Comparison of ENCODE assay signal across 25 cellular contexts in genomic region chr10:112442063-112442462, GRCh38. TPM values are rescaled to one million over a fixed set of nuclear protein-coding genes. Genes with fewer than 3 reads are reported as not detected.
DNase-seq lines count a peak whose midpoint lies in the region; ATAC-seq and TF ChIP-seq lines count a peak whose summit lies in the region.
"Had no signal": no experiment of that assay in that cellular context is flagged by ENCODE, and none has a peak within 500 bp of the region (broad histone marks: within the 10 kb centered on the region; RNA-seq: fewer than 3 reads in every experiment).

No MANE protein-coding gene starts in this region.

- H3K27me3 Mint-ChIP-seq in activated T-cell treated with anti-CD3 and anti-CD28 coated beads, Interleukin-2, amount 50 U/mL, for 24 hours: no peaks in the 10 kb centered on the region
- H3K27me3 Mint-ChIP-seq in activated T-helper 1 cell treated with anti-CD3 and anti-CD28 coated beads, Interleukin-12 subunit alpha, Interleukin-12 subunit beta, Interleukin-2, Interleukin-4 antibody, amounts not matched to agents 30 ng/mL and 10 ng/mL and 1 ng/mL, durations not matched to agents 14 hours and 24 hours and 36 hours (ENCODE audit: insufficient read depth): no peaks in the 10 kb centered on the region
- H3K27me3 Mint-ChIP-seq in neural progenitor cell (ENCODE audit: insufficient read depth, low read depth): no peaks in the 10 kb centered on the region
- no peaks in the 10 kb centered on the region for H3K27me3 Mint-ChIP-seq in type B pancreatic cell

- H3K9ac ChIP-seq in neural progenitor cell: peak overlapping the region; percentile 19

- no peak overlapping the region for H3K4me2 ChIP-seq in neural progenitor cell

- no peak overlapping the region for H2AFZ ChIP-seq in neural progenitor cell (replicated peaks)

- peaks cover 28% of the 10 kb centered on the region for H3K79me2 ChIP-seq in neural progenitor cell (ENCODE audit: low read depth)

- no peaks in the 10 kb centered on the region for H3K27me3 ChIP-seq in neural progenitor cell
- no peaks in the 10 kb centered on the region for H3K27me3 ChIP-seq in HAP-1 (ENCODE audit: low read depth)
- H3K27me3 ChIP-seq: BE2C, colonic mucosa, left lung, tibial artery had no signal

- peak; percentile 28 for ATAC-seq in HG02981 (IDR thresholded peaks at IDR 0.05; ENCODE audit: unreplicated experiment)
- ATAC-seq: K562, left lung had no signal

- H3K27ac Mint-ChIP-seq in activated T-cell treated with anti-CD3 and anti-CD28 coated beads, Interleukin-2, amount 50 U/mL, for 24 hours: peak overlapping the region; percentile 72
- peak overlapping the region; percentile 26 for H3K27ac Mint-ChIP-seq in activated T-helper 1 cell treated with anti-CD3 and anti-CD28 coated beads, Interleukin-12 subunit alpha, Interleukin-12 subunit beta, Interleukin-2, Interleukin-4 antibody, amounts not matched to agents 30 ng/mL and 10 ng/mL and 1 ng/mL, durations not matched to agents 14 hours and 24 hours and 36 hours
- H3K27ac Mint-ChIP-seq in neural progenitor cell (no peak overlapping the region), type B pancreatic cell (no peak overlapping the region)

- peaks cover 89% of the 10 kb centered on the region for H3K36me3 Mint-ChIP-seq in activated T-cell treated with anti-CD3 and anti-CD28 coated beads, Interleukin-2, amount 50 U/mL, for 24 hours (ENCODE audit: low read depth)
- H3K36me3 Mint-ChIP-seq in activated T-helper 1 cell treated with anti-CD3 and anti-CD28 coated beads, Interleukin-12 subunit alpha, Interleukin-12 subunit beta, Interleukin-2, Interleukin-4 antibody, amounts not matched to agents 30 ng/mL and 10 ng/mL and 1 ng/mL, durations not matched to agents 14 hours and 24 hours and 36 hours (ENCODE audit: low read depth): peaks cover 36% of the 10 kb centered on the region
- peaks cover 6% of the 10 kb centered on the region for H3K36me3 Mint-ChIP-seq in neural progenitor cell
- peaks cover 9% of the 10 kb centered on the region for H3K36me3 Mint-ChIP-seq in type B pancreatic cell

- in situ Hi-C loops in HAP-1 (cut with MboI; ENCODE audit: low sequenced_read_pairs): no loop called here

- H3F3A ChIP-seq in neural progenitor cell (ENCODE audit: low read depth): peaks cover 7% of the 10 kb centered on the region

- no peak for DNase-seq in activated T-cell treated with anti-CD3 and anti-CD28 coated beads, Interleukin-2, amount 50 U/mL, for 24 hours
- no peak for DNase-seq in activated T-cell treated with anti-CD3 and anti-CD28 coated beads, Interleukin-2, amount 50 U/mL, for 48 hours
- DNase-seq in activated T-helper 1 cell treated with anti-CD3 and anti-CD28 coated beads, Interleukin-12 subunit alpha, Interleukin-12 subunit beta, Interleukin-2, Interleukin-4 antibody, amounts not matched to agents 30 ng/mL and 10 ng/mL and 1 ng/mL, durations not matched to agents 14 hours and 24 hours and 36 hours (ENCODE audit: low spot score): no peak
- no peak for DNase-seq in neural progenitor cell (ENCODE audit: low spot score)
- DNase-seq in type B pancreatic cell (ENCODE audit: extremely low spot score, unreplicated experiment): no peak
- no peak for DNase-seq in HAP-1 (ENCODE audit: low spot score in 2 of 2)
- DNase-seq in GM20000 (ENCODE audit: low spot score): no peak
- DNase-seq: activated CD8-positive, alpha-beta memory T cell treated with anti-CD3 and anti-CD28 coated beads, Interleukin-2, amount 50 U/mL, for 48 hours; activated gamma-delta T cell treated with Interleukin-2 at 50 U/mL for 16 hours; aorta; BE2C; colonic mucosa; DMS53; effector CD8-positive, alpha-beta T cell; HCEC 1CT; left lung; NCI-H1436; NCI-H2107; NCI-H748 treated with DMSO at 0.1 percent for 48 hours; nucleus accumbens; RPMI8226; tibial artery had no signal

- no peak for TF ChIP-seq CTCF in neural progenitor cell (IDR thresholded peaks at IDR 0.05)
- no peak for TF ChIP-seq CTCF in type B pancreatic cell (conservative IDR thresholded peaks at IDR 0.05)
- TF ChIP-seq CTCF in GM20000 (IDR thresholded peaks at IDR 0.05; ENCODE audit: extremely low read depth, missing control alignments): no peak

- intact Hi-C loops in activated T-helper 1 cell treated with anti-CD3 and anti-CD28 coated beads, Interleukin-12 subunit alpha, Interleukin-12 subunit beta, Interleukin-2, Interleukin-4 antibody, amounts not matched to agents 30 ng/mL and 10 ng/mL and 1 ng/mL, durations not matched to agents 14 hours and 24 hours and 36 hours (cut with micrococcal nuclease): loop anchor here (10.0 kb wide), 1 partner anchor 1517 kb away; no protein-coding TSS in a partner anchor

- H3K36me3 ChIP-seq in neural progenitor cell (no peaks in the 10 kb centered on the region), HAP-1 (replicated peaks) (peaks cover 45% of the 10 kb centered on the region)
- H3K36me3 ChIP-seq: colonic mucosa had no signal

- H3K4me3 ChIP-seq in neural progenitor cell: no peak overlapping the region
- H3K4me3 ChIP-seq in HAP-1: no peak overlapping the region
- H3K4me3 ChIP-seq: colonic mucosa, K562, left lung, tibial artery had no signal

- H3K4me3 Mint-ChIP-seq in activated T-cell treated with anti-CD3 and anti-CD28 coated beads, Interleukin-2, amount 50 U/mL, for 24 hours: no peak overlapping the region
- H3K4me3 Mint-ChIP-seq in activated T-helper 1 cell treated with anti-CD3 and anti-CD28 coated beads, Interleukin-12 subunit alpha, Interleukin-12 subunit beta, Interleukin-2, Interleukin-4 antibody, amounts not matched to agents 30 ng/mL and 10 ng/mL and 1 ng/mL, durations not matched to agents 14 hours and 24 hours and 36 hours: no peak overlapping the region
- H3K4me3 Mint-ChIP-seq in neural progenitor cell (no peak overlapping the region), type B pancreatic cell (no peak overlapping the region)

- H3K27ac ChIP-seq in neural progenitor cell: no peak overlapping the region
- H3K27ac ChIP-seq: colonic mucosa, epithelial cell of prostate, left lung, tibial artery had no signal

- peaks cover 50% of the 10 kb centered on the region for H3K4me1 Mint-ChIP-seq in activated T-cell treated with anti-CD3 and anti-CD28 coated beads, Interleukin-2, amount 50 U/mL, for 24 hours (ENCODE audit: low read depth)
- peaks cover 44% of the 10 kb centered on the region for H3K4me1 Mint-ChIP-seq in activated T-helper 1 cell treated with anti-CD3 and anti-CD28 coated beads, Interleukin-12 subunit alpha, Interleukin-12 subunit beta, Interleukin-2, Interleukin-4 antibody, amounts not matched to agents 30 ng/mL and 10 ng/mL and 1 ng/mL, durations not matched to agents 14 hours and 24 hours and 36 hours (ENCODE audit: low read depth)
- peaks cover 5% of the 10 kb centered on the region for H3K4me1 Mint-ChIP-seq in neural progenitor cell
- no peaks in the 10 kb centered on the region for H3K4me1 Mint-ChIP-seq in type B pancreatic cell (ENCODE audit: unreplicated experiment)

- H3K9me3 Mint-ChIP-seq in activated T-cell treated with anti-CD3 and anti-CD28 coated beads, Interleukin-2, amount 50 U/mL, for 24 hours: no peaks in the 10 kb centered on the region
- no peaks in the 10 kb centered on the region for H3K9me3 Mint-ChIP-seq in activated T-helper 1 cell treated with anti-CD3 and anti-CD28 coated beads, Interleukin-12 subunit alpha, Interleukin-12 subunit beta, Interleukin-2, Interleukin-4 antibody, amounts not matched to agents 30 ng/mL and 10 ng/mL and 1 ng/mL, durations not matched to agents 14 hours and 24 hours and 36 hours
- H3K9me3 Mint-ChIP-seq in neural progenitor cell (no peaks in the 10 kb centered on the region), type B pancreatic cell (no peaks in the 10 kb centered on the region)

- no peaks in the 10 kb centered on the region for H4K20me1 ChIP-seq in neural progenitor cell (ENCODE audit: low read depth)

- H3K9me3 ChIP-seq in neural progenitor cell (ENCODE audit: low read depth) (no peaks in the 10 kb centered on the region), HAP-1 (no peaks in the 10 kb centered on the region)
- H3K9me3 ChIP-seq: BE2C, colonic mucosa, left lung, tibial artery had no signal

- peaks cover 6% of the 10 kb centered on the region for H3K4me1 ChIP-seq in neural progenitor cell
- peaks cover 6% of the 10 kb centered on the region for H3K4me1 ChIP-seq in HAP-1
- H3K4me1 ChIP-seq: BE2C had no signal

RNA-seq across cellular contexts. Expression of gene ZDHHC6, which starts 4.7 kb away (rescaled TPM):
- total RNA-seq in activated T-helper 1 cell treated with anti-CD3 and anti-CD28 coated beads, Interleukin-12 subunit alpha, Interleukin-12 subunit beta, Interleukin-2, Interleukin-4 antibody, amounts not matched to agents 30 ng/mL and 10 ng/mL and 1 ng/mL, durations not matched to agents 14 hours and 24 hours and 36 hours: 51.9 and 52.6 TPM in 2 replicates
- total RNA-seq in neural progenitor cell (ENCODE audit: low replicate concordance) (28.2 and 37.7 TPM in 2 replicates), type B pancreatic cell (ENCODE audit: low replicate concordance) (29.8 and 42.2 TPM in 2 replicates)

RNA-seq across cellular contexts. Expression of gene VTI1A, which starts 5.0 kb away (rescaled TPM):
- total RNA-seq in activated T-helper 1 cell treated with anti-CD3 and anti-CD28 coated beads, Interleukin-12 subunit alpha, Interleukin-12 subunit beta, Interleukin-2, Interleukin-4 antibody, amounts not matched to agents 30 ng/mL and 10 ng/mL and 1 ng/mL, durations not matched to agents 14 hours and 24 hours and 36 hours: 39.4 and 39.9 TPM in 2 replicates
- 28.8 and 30.4 TPM in 2 replicates for total RNA-seq in neural progenitor cell (ENCODE audit: low replicate concordance)
- total RNA-seq in type B pancreatic cell (ENCODE audit: low replicate concordance): 27.0 and 32.6 TPM in 2 replicates

Comparison
In these comparisons a context has a peak if more than half of its experiments do, and no peak if none do; other contexts are left out.
1. H3K27ac Mint-ChIP-seq: peak in activated T-cell treated with anti-CD3 and anti-CD28 coated beads, Interleukin-2, amount 50 U/mL, for 24 hours (single experiment) and activated T-helper 1 cell treated with anti-CD3 and anti-CD28 coated beads, Interleukin-12 subunit alpha, Interleukin-12 subunit beta, Interleukin-2, Interleukin-4 antibody, amounts not matched to agents 30 ng/mL and 10 ng/mL and 1 ng/mL, durations not matched to agents 14 hours and 24 hours and 36 hours (single experiment); none in neural progenitor cell (single experiment) and type B pancreatic cell (single experiment).